Comparison of ENCODE assay signal across 8 cellular contexts in the genomic region with DNA sequence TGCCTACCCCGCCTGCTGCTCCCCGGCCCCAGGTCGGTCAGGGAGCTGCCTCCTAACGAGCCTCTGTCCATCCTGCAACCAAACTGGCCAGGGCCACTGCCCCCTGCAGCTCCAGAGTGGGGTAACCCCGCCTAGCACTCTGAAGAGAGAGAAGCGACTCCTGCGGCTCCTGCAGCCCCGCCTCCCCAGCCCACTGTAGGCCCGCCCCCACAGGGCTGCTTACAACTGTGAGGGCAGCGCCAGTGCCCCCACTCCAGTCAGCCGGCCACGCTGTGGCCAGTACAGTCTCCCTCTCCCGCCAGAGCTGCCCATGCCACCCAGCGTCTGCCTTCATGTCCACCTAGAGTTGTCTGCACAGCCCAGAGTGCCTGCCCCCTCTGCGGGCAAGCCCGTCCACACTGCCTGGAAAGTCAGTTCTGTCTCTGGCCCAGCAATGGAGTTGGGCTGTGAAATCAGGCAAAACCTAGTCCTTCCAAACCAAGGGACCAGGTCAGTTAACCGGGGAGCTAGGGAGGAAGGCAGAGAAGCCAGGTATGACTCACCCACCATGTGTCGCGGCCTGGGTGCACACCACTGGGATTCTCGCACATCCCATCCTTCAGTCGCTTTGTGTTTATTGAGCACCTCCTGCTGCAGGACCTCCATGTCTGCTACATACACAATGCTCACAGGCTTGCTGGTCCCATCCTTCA. TPM values are rescaled to one million over a fixed set of nuclear protein-coding genes. Genes with fewer than 3 reads are reported as not detected.
A peak's percentile ranks its signal among the peaks of the same experiment; 100 is the strongest.
DNase-seq lines count a peak whose midpoint lies in the region; ATAC-seq and TF ChIP-seq lines count a peak whose summit lies in the region.

No MANE protein-coding gene starts in this region.

- peaks cover 37% of the 10 kb centered on the region for H3K4me1 ChIP-seq in testis

- TF ChIP-seq CTCF in BJ (IDR thresholded peaks at IDR 0.05; ENCODE audit: insufficient read depth, low read depth, low read length) (peak; percentile 59), testis (IDR thresholded peaks at IDR 0.05) (peak in 1 of 3 experiments; percentile 22)

- H3K4me3 ChIP-seq in BJ (ENCODE audit: low read depth, low read length) (peak overlapping the region; percentile 23; the same call in 1 of the 2 replicates), testis (no peak overlapping the region)

- no peaks in the 10 kb centered on the region for H3K9me3 ChIP-seq in testis

- no peak for ATAC-seq in HG02798 (IDR thresholded peaks at IDR 0.05; ENCODE audit: poor library complexity, unreplicated experiment)

- no peak for DNase-seq in BJ (ENCODE audit: low read depth)
- DNase-seq in LHCN-M2 (ENCODE audit: low read depth), result peak; percentile 85
- DNase-seq in astrocyte of the hippocampus (ENCODE audit: low read depth, low spot score), result peak; percentile 80
- peak; percentile 89 for DNase-seq in islet precursor cell
- DNase-seq in testis, result peak; percentile 58
- no peak for DNase-seq in NCI-H446 (lab: John Stamatoyannopoulos, UW)
- DNase-seq in SKM-1 treated with dmso at 0.1 percent for 144 hours (lab: John Stamatoyannopoulos, UW; ENCODE audit: unreplicated experiment), result no peak

- intact Hi-C loops in testis (cut with DNase I; ENCODE audit: low total_unique reads), result no loop called here

- TF ChIP-seq POLR2A in testis (IDR thresholded peaks at IDR 0.05), result no peak

- POLR2A ChIA-PET in BJ (lab: Charles Lee), result interaction anchor here (0.6 kb wide), 1 partner anchor 1566 kb away, joined by 7 read pairs; no protein-coding TSS in a partner anchor

- WGBS in testis, 2 donors, result 45 to 62% methylated on average over 16 to 21 of the region's 21 CpGs

- H3K27ac ChIP-seq in testis, result peak overlapping the region in 1 of 2 donors; percentile 59

- CTCF ChIA-PET in BJ (lab: Yijun Ruan, JAX), result interaction anchor here (1.0 to 4.3 kb wide), 9 partner anchors 10 to 123 kb away, joined by 3 to 43 read pairs (median 6); a partner anchor contains a TSS

- H3K27me3 ChIP-seq in BJ (ENCODE audit: control insufficient read depth, insufficient read depth, low read length), result no peaks in the 10 kb centered on the region
- H3K27me3 ChIP-seq in testis, result no peaks in the 10 kb centered on the region

- H3K36me3 ChIP-seq in BJ (ENCODE audit: control insufficient read depth, insufficient read depth, low read length) (peaks cover 10% of the 10 kb centered on the region), testis (ENCODE audit: low read depth, missing control alignments) (no peaks in the 10 kb centered on the region)

RNA-seq across cellular contexts. Expression of a gene that starts 2.4 kb away (rescaled TPM):
- polyA plus RNA-seq in BJ (2011; rRNA removed) (2.3 and 4.5 TPM in 2 replicates), testis (ENCODE audit: insufficient read depth, low read depth, low replicate concordance) (0.86 TPM)
- 1.9 and 3.4 TPM in 2 replicates for polyA minus RNA-seq in BJ (2011; rRNA and poly(A)+ RNA removed)
- total RNA-seq in LHCN-M2 (2014; rRNA removed) (1.7 and 1.8 TPM in 2 replicates), testis (1 to 10 TPM in 1 of 2 donors, under 1 TPM in 1; 0.87 to 1.2 TPM)
- 0.78 TPM for polyA plus RNA-seq in LHCN-M2 (2012)

RNA-seq across cellular contexts. Expression of a gene that starts 4.6 kb away (rescaled TPM):
- polyA plus RNA-seq in BJ (2011; rRNA removed) (9.8 and 12.8 TPM in 2 replicates), testis (ENCODE audit: insufficient read depth, low read depth, low replicate concordance) (57.3 TPM)
- 7.0 and 13.4 TPM in 2 replicates for polyA minus RNA-seq in BJ (2011; rRNA and poly(A)+ RNA removed)
- total RNA-seq in LHCN-M2 (2014; rRNA removed) (22.1 and 22.6 TPM in 2 replicates), testis (100 to 1,000 TPM; 134 to 136 TPM)
- 18.5 TPM for polyA plus RNA-seq in LHCN-M2 (2012)

RNA-seq across cellular contexts. Expression of a gene that starts 33.9 kb away (rescaled TPM):
- 41.6 and 60.8 TPM in 2 replicates for polyA plus RNA-seq in BJ (2011; rRNA removed)
- 46.6 and 46.9 TPM in 2 replicates for polyA minus RNA-seq in BJ (2011; rRNA and poly(A)+ RNA removed)
- 12.7 and 14.2 TPM in 2 replicates for total RNA-seq in LHCN-M2 (2014; rRNA removed)
- polyA plus RNA-seq in LHCN-M2 (2012), result 8.8 TPM
- 10 to 100 TPM; 34.1 to 39.1 TPM for total RNA-seq in testis
- 19.9 TPM for polyA plus RNA-seq in testis (ENCODE audit: insufficient read depth, low read depth, low replicate concordance)

RNA-seq across cellular contexts. Expression of a gene that starts 48.3 kb away (rescaled TPM):
- polyA plus RNA-seq in BJ (2011; rRNA removed) (426 and 662 TPM in 2 replicates), testis (ENCODE audit: insufficient read depth, low read depth, low replicate concordance) (281 TPM)
- polyA minus RNA-seq in BJ (2011; rRNA and poly(A)+ RNA removed), result 589 and 965 TPM in 2 replicates
- total RNA-seq in LHCN-M2 (2014; rRNA removed) (368 and 384 TPM in 2 replicates), testis (100 to 1,000 TPM; 282 to 287 TPM)
- 379 TPM for polyA plus RNA-seq in LHCN-M2 (2012)

RNA-seq across cellular contexts. Expression of a gene that starts 57.2 kb away (rescaled TPM):
- polyA plus RNA-seq in BJ (2011; rRNA removed), result 140 and 217 TPM in 2 replicates
- 130 and 156 TPM in 2 replicates for polyA minus RNA-seq in BJ (2011; rRNA and poly(A)+ RNA removed)
- total RNA-seq in LHCN-M2 (2014; rRNA removed), result 192 and 227 TPM in 2 replicates
- 259 TPM for polyA plus RNA-seq in LHCN-M2 (2012)
- total RNA-seq in testis, result 100 to 1,000 TPM; 101 to 146 TPM
- polyA plus RNA-seq in testis (ENCODE audit: insufficient read depth, low read depth, low replicate concordance), result 117 TPM

Comparison
In these comparisons a context has a peak if more than half of its experiments do, and no peak if none do; other contexts are left out.
1. DNase-seq: peak in LHCN-M2 (single experiment), astrocyte of the hippocampus (single experiment), islet precursor cell (single experiment) and testis (single experiment); none in BJ (single experiment), NCI-H446 (0 of 2) and SKM-1 treated with dmso at 0.1 percent for 144 hours (single experiment).